8 cellular contexts compared by ENCODE assay signal in genomic region chr10:44878704-44879530, GRCh38. TPM values are rescaled to one million over a fixed set of nuclear protein-coding genes. Genes with fewer than 3 reads are reported as not detected.
DNase-seq lines count a peak whose midpoint lies in the region; ATAC-seq and TF ChIP-seq lines count a peak whose summit lies in the region.

No MANE protein-coding gene starts in this region.

- H3K4me1 ChIP-seq in Loucy (ENCODE audit: insufficient read depth, low read length, poor library complexity, severe bottlenecking) (peaks cover 17% of the 10 kb centered on the region), adipocyte (ENCODE audit: control insufficient read depth, insufficient read depth, low read length) (peaks cover 22% of the 10 kb centered on the region), heart left ventricle (peaks cover 0 to 25% (median 13%) of the 10 kb centered on the region in 12 donors), suprapubic skin (peaks cover 21% of the 10 kb centered on the region)

- no peaks in the 10 kb centered on the region for H3K36me3 ChIP-seq in Loucy (ENCODE audit: insufficient read depth, low read length)
- no peaks in the 10 kb centered on the region for H3K36me3 ChIP-seq in adipocyte (ENCODE audit: control insufficient read depth, insufficient read depth, low read length, severe bottlenecking)
- no peaks in the 10 kb centered on the region for H3K36me3 ChIP-seq in heart left ventricle
- H3K36me3 ChIP-seq in suprapubic skin = no peaks in the 10 kb centered on the region

- no peak overlapping the region for H2AFZ ChIP-seq in Loucy (ENCODE audit: low read length)

- peak; percentile 74 for ATAC-seq in GM21367 (IDR thresholded peaks at IDR 0.05; ENCODE audit: unreplicated experiment)
- ATAC-seq in T-cell (replicated peaks in 1 of 4) = peak; percentile 77 to 97 (median 90)
- peak; percentile 89 to 95 (median 92) for ATAC-seq in heart left ventricle

- H3K27ac Mint-ChIP-seq in T-cell = peak overlapping the region; percentile 24 to 79
- peak overlapping the region; percentile 74 for H3K27ac Mint-ChIP-seq in osteocyte (ENCODE audit: unreplicated experiment)

- no peaks in the 10 kb centered on the region for H3K79me2 ChIP-seq in Loucy (ENCODE audit: insufficient read depth, low read length)

- H3K27me3 ChIP-seq in Loucy (ENCODE audit: insufficient read depth, low read length, poor library complexity, severe bottlenecking) = no peaks in the 10 kb centered on the region
- peaks cover 23% of the 10 kb centered on the region for H3K27me3 ChIP-seq in adipocyte (replicated peaks; ENCODE audit: control insufficient read depth, insufficient read depth, low read length)
- H3K27me3 ChIP-seq in heart left ventricle = no peaks in the 10 kb centered on the region
- H3K27me3 ChIP-seq in suprapubic skin = no peaks in the 10 kb centered on the region

- no peaks in the 10 kb centered on the region for H4K20me1 ChIP-seq in Loucy (ENCODE audit: insufficient read depth, low read length, poor library complexity, severe bottlenecking)

- intact Hi-C loops in heart left ventricle (cut with DNase I) = loop anchor here in 3 of 10 donors (10.0 kb wide), 2 partner anchors 76 to 96 kb away; partner anchors contain the start of genes DEPP1 (in 2 of the 3) and RASSF4 (in 1 of the 3)

- peak; percentile 54 for TF ChIP-seq EP300 in suprapubic skin (IDR thresholded peaks at IDR 0.05)

- H3K9ac ChIP-seq in Loucy (ENCODE audit: low read depth, low read length, poor library complexity, severe bottlenecking) (peak overlapping the region; percentile 15), adipocyte (ENCODE audit: low read length) (peak overlapping the region; percentile 77)

- no peaks in the 10 kb centered on the region for H3F3A ChIP-seq in Loucy (ENCODE audit: low read depth)

- H3K4me3 ChIP-seq in Loucy (ENCODE audit: low read length, poor library complexity, severe bottlenecking) (peak overlapping the region; percentile 38), adipocyte (ENCODE audit: low read length) (peak overlapping the region; percentile 77), heart left ventricle (peak overlapping the region in 11 of 12 donors; percentile 11 to 60 (median 54)), suprapubic skin (peak overlapping the region; percentile 45)

- DNase-seq in C1 segment of cervical spinal cord (lab: John Stamatoyannopoulos, UW) (peak; percentile 31 to 94 (median 80)), T-cell (peak; percentile 37 to 80 (median 71)), adipocyte (ENCODE audit: low read depth) (peak; percentile 88), heart left ventricle (peak; percentile 88 to 94 (median 91)), osteocyte (ENCODE audit: extremely low spot score, unreplicated experiment) (peak; percentile 93), suprapubic skin (ENCODE audit: low spot score in 2 of 2) (peak; percentile 90 to 91)

- no peaks in the 10 kb centered on the region for H3K9me3 Mint-ChIP-seq in T-cell
- no peaks in the 10 kb centered on the region for H3K9me3 Mint-ChIP-seq in osteocyte (ENCODE audit: unreplicated experiment)

- peak; percentile 49 for TF ChIP-seq CTCF in Loucy (conservative IDR thresholded peaks at IDR 0.05; ENCODE audit: low read length)
- TF ChIP-seq CTCF in heart left ventricle (IDR thresholded peaks at IDR 0.05) = peak in 5 of 12 donors; percentile 15 to 36 (median 24)
- no peak for TF ChIP-seq CTCF in osteocyte (IDR thresholded peaks at IDR 0.05)
- TF ChIP-seq CTCF in suprapubic skin (IDR thresholded peaks at IDR 0.05) = no peak

- POLR2A ChIA-PET in T-cell (lab: Charles Lee) = no interaction called here

- H3K4me2 ChIP-seq in Loucy (ENCODE audit: low read depth, low read length, poor library complexity, severe bottlenecking) = peak overlapping the region; percentile 42

- H3K36me3 Mint-ChIP-seq in T-cell (no peaks in the 10 kb centered on the region), osteocyte (ENCODE audit: unreplicated experiment) (no peaks in the 10 kb centered on the region)

- TF ChIP-seq POLR2A in heart left ventricle (IDR thresholded peaks at IDR 0.05) (no peak), suprapubic skin (IDR thresholded peaks at IDR 0.05) (no peak)

- H3K27ac ChIP-seq in heart left ventricle = peak overlapping the region in 11 of 12 donors; percentile 18 to 76 (median 55)
- H3K27ac ChIP-seq in suprapubic skin = peak overlapping the region; percentile 30

- WGBS in heart left ventricle, 4 donors = 1 to 5% (median 4%) methylated on average over 30 of the region's 30 CpGs
- 2% methylated on average over 25 of the region's 30 CpGs for WGBS in suprapubic skin

- H3K9me2 ChIP-seq in Loucy (replicated peaks; ENCODE audit: low read depth, low read length) = no peaks in the 10 kb centered on the region

- peaks cover 9 to 14% (median 12%) of the 10 kb centered on the region in 3 donors for H3K4me1 Mint-ChIP-seq in T-cell
- peaks cover 13% of the 10 kb centered on the region for H3K4me1 Mint-ChIP-seq in osteocyte (ENCODE audit: unreplicated experiment)

- H3K9me3 ChIP-seq in Loucy (ENCODE audit: insufficient read depth, low read depth, low read length) (no peaks in the 10 kb centered on the region), adipocyte (ENCODE audit: control insufficient read depth, low read length) (no peaks in the 10 kb centered on the region), heart left ventricle (no peaks in the 10 kb centered on the region), suprapubic skin (no peaks in the 10 kb centered on the region)

- CTCF ChIA-PET in T-cell (lab: Charles Lee) = interaction anchor here (0.6 to 1.2 kb wide), 3 partner anchors 8 to 21 kb away, joined by 3 to 7 read pairs (median 4); no protein-coding TSS in a partner anchor

- H3K4me3 Mint-ChIP-seq in T-cell = peak overlapping the region; percentile 81 to 83 (median 82)
- peak overlapping the region; percentile 69 for H3K4me3 Mint-ChIP-seq in osteocyte (ENCODE audit: unreplicated experiment)

- peaks cover 8 to 39% of the 10 kb centered on the region in 2 donors for H3K27me3 Mint-ChIP-seq in T-cell
- H3K27me3 Mint-ChIP-seq in osteocyte (ENCODE audit: unreplicated experiment) = peaks cover 20% of the 10 kb centered on the region

RNA-seq across cellular contexts. Expression of gene TMEM72, which starts 32.2 kb away (rescaled TPM):
- total RNA-seq in T-cell (under 1 TPM in 1 of 5 donors, not detected in 4; 0.13 TPM), heart left ventricle (under 1 TPM in 2 of 9 donors, not detected in 7; 0.15 to 0.27 TPM), osteocyte (not detected in 2 replicates), suprapubic skin (not detected)
- not detected for polyA plus RNA-seq in heart left ventricle

Comparison
In these comparisons a context has a peak if more than half of its experiments do, and no peak if none do; other contexts are left out.
1. Peak in every context shown above with its lines: DNase-seq, ATAC-seq, H3K4me3 ChIP-seq and H3K27ac ChIP-seq.